Comparison of ENCODE assay signal across 14 cellular contexts in the genomic region with DNA sequence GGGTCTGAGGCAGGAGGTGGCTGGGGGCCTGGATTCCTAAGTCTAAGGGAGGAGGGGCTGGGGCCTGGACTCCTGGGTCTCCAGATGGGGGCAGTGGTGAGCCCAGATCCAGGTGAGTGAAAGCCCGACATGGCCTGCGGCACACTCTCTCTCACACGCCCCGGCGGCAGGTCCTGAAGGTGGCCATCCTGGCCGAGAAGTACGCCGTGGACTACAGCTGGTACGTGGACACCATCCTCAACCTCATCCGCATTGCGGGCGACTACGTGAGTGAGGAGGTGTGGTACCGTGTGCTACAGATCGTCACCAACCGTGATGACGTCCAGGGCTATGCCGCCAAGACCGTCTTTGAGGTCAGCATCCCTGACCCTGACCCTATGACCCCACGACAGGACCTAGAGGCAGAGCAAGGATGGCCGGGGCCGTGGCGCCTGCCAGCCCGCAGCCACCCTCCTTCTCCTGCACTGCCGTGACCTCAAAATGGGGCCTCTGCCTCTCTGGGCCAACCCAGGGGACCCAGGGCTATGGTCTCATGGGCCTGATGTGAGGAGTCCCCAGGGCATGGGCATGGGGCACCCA. TPM values are rescaled to one million over a fixed set of nuclear protein-coding genes. Genes with fewer than 3 reads are reported as not detected.
DNase-seq lines count a peak whose midpoint lies in the region; ATAC-seq and TF ChIP-seq lines count a peak whose summit lies in the region.
"Had no signal": no experiment of that assay in that cellular context is flagged by ENCODE, and none has a peak within 500 bp of the region (broad histone marks: within the 10 kb centered on the region; RNA-seq: fewer than 3 reads in every experiment).

No MANE protein-coding gene starts in this region.

- H3K4me1 ChIP-seq in DOHH2 (ENCODE audit: control insufficient read depth, low read length): no peaks in the 10 kb centered on the region
- H3K4me1 ChIP-seq in OCI-LY3 (ENCODE audit: low read length): no peaks in the 10 kb centered on the region
- H3K4me1 ChIP-seq in colonic mucosa: no peaks in the 10 kb centered on the region
- H3K4me1 ChIP-seq: suprapubic skin had no signal

- H3F3A ChIP-seq in DOHH2 (ENCODE audit: control insufficient read depth, insufficient read depth): no peaks in the 10 kb centered on the region

- TF ChIP-seq CTCF in AG09309 (IDR thresholded peaks at IDR 0.05; ENCODE audit: control insufficient read depth, insufficient read depth, low read depth, low read length, missing control alignments) (peak; percentile 18), DOHH2 (IDR thresholded peaks at IDR 0.05; ENCODE audit: low read depth, low read length, poor library complexity, severe bottlenecking) (peak; percentile 60), OCI-LY3 (IDR thresholded peaks at IDR 0.05; ENCODE audit: low read depth, low read length) (peak; percentile 25), fibroblast of villous mesenchyme (IDR thresholded peaks at IDR 0.05; ENCODE audit: insufficient read depth, low read depth, low read length) (peak; percentile 6), colonic mucosa (IDR thresholded peaks at IDR 0.05) (no peak)

- H3K9me3 ChIP-seq in DOHH2 (ENCODE audit: control insufficient read depth, insufficient read depth, low read length) (no peaks in the 10 kb centered on the region), OCI-LY3 (ENCODE audit: insufficient read depth, low read length) (no peaks in the 10 kb centered on the region), colonic mucosa (no peaks in the 10 kb centered on the region)
- H3K9me3 ChIP-seq: suprapubic skin had no signal

- H3K79me2 ChIP-seq in DOHH2 (ENCODE audit: control insufficient read depth, low read length) (no peaks in the 10 kb centered on the region), OCI-LY3 (ENCODE audit: low read length) (no peaks in the 10 kb centered on the region)

- H3K4me2 ChIP-seq in DOHH2 (ENCODE audit: low read length): no peak overlapping the region
- no peak overlapping the region for H3K4me2 ChIP-seq in OCI-LY3 (ENCODE audit: low read length)

- no peak overlapping the region for H3K4me3 ChIP-seq in AG09309 (ENCODE audit: control insufficient read depth, low read depth, low read length)
- H3K4me3 ChIP-seq in DOHH2 (ENCODE audit: low read length): no peak overlapping the region
- H3K4me3 ChIP-seq in OCI-LY3 (ENCODE audit: low read length): no peak overlapping the region
- no peak overlapping the region for H3K4me3 ChIP-seq in fibroblast of villous mesenchyme (ENCODE audit: low read depth, low read length)
- no peak overlapping the region for H3K4me3 ChIP-seq in colonic mucosa
- H3K4me3 ChIP-seq: suprapubic skin had no signal

- DNase-seq in AG09309 (ENCODE audit: low read depth): no peak
- no peak for DNase-seq in fibroblast of villous mesenchyme (ENCODE audit: low read depth)
- no peak for DNase-seq in NOMO-1 (lab: John Stamatoyannopoulos, UW; ENCODE audit: unreplicated experiment in 2 of 2)
- no peak for DNase-seq in activated gamma-delta T cell (lab: John Stamatoyannopoulos, UW)
- DNase-seq in colonic mucosa: no peak
- DNase-seq: activated naive CD4-positive, alpha-beta T cell treated with Interleukin-2 at 50 U/mL for 16 hours; CD8-positive, alpha-beta memory T cell; foreskin melanocyte; NCI-H187 had no signal

- H3K27ac ChIP-seq in DOHH2 (ENCODE audit: low read depth, low read length) (no peak overlapping the region), OCI-LY3 (ENCODE audit: low read length) (no peak overlapping the region), colonic mucosa (no peak overlapping the region)
- H3K27ac ChIP-seq: suprapubic skin had no signal

- H4K20me1 ChIP-seq in DOHH2 (ENCODE audit: control insufficient read depth, insufficient read depth, low read depth, low read length): no peaks in the 10 kb centered on the region
- H4K20me1 ChIP-seq in OCI-LY3 (ENCODE audit: insufficient read depth, low read length): no peaks in the 10 kb centered on the region

- H3K9ac ChIP-seq in OCI-LY3 (ENCODE audit: low read length) (no peak overlapping the region), colonic mucosa (ENCODE audit: low read depth in 2 of 2, low read length in 2 of 2) (no peak overlapping the region)

- no peaks in the 10 kb centered on the region for H3K9me2 ChIP-seq in DOHH2 (replicated peaks; ENCODE audit: control insufficient read depth, low read length)

- H2AFZ ChIP-seq in OCI-LY3 (ENCODE audit: low read depth, low read length): no peak overlapping the region

- H3K36me3 ChIP-seq in DOHH2 (ENCODE audit: control insufficient read depth, low read length) (peaks cover 60% of the 10 kb centered on the region), OCI-LY3 (replicated peaks; ENCODE audit: low read depth, low read length) (peaks cover 31% of the 10 kb centered on the region), colonic mucosa (peaks cover 9% of the 10 kb centered on the region)

- H3K27me3 ChIP-seq in DOHH2 (ENCODE audit: control insufficient read depth, low read length): no peaks in the 10 kb centered on the region
- no peaks in the 10 kb centered on the region for H3K27me3 ChIP-seq in OCI-LY3 (ENCODE audit: low read depth, low read length)
- H3K27me3 ChIP-seq in colonic mucosa: no peaks in the 10 kb centered on the region
- H3K27me3 ChIP-seq: suprapubic skin had no signal

- ATAC-seq in GM18873 (IDR thresholded peaks at IDR 0.05; ENCODE audit: low FRiP score, unreplicated experiment): no peak
- ATAC-seq: sciatic nerve had no signal

- intact Hi-C loops in colonic mucosa (cut with DNase I): no loop called here

RNA-seq across cellular contexts. Expression of a gene that starts 13.2 kb away (rescaled TPM):
- 15.1 and 19.3 TPM in 2 replicates for total RNA-seq in fibroblast of villous mesenchyme
- total RNA-seq in colonic mucosa: 10 to 100 TPM in 1 of 2 donors, 1 to 10 TPM in 1; 7.4 to 14.9 TPM

RNA-seq across cellular contexts. Expression of a gene that starts 18.2 kb away (rescaled TPM):
- 21.6 and 21.9 TPM in 2 replicates for total RNA-seq in fibroblast of villous mesenchyme
- 10 to 100 TPM; 46.1 to 77.2 TPM for total RNA-seq in colonic mucosa

RNA-seq across cellular contexts. Expression of a gene that starts 33.1 kb away (rescaled TPM):
- total RNA-seq in fibroblast of villous mesenchyme (92.0 and 97.0 TPM in 2 replicates), colonic mucosa (10 to 100 TPM; 80.0 to 92.1 TPM)

RNA-seq across cellular contexts. Expression of a gene that starts 36.8 kb away (rescaled TPM):
- total RNA-seq in fibroblast of villous mesenchyme (0.43 TPM in 1 of 2 replicates, not detected in the other), colonic mucosa (not detected)

RNA-seq across cellular contexts. Expression of a gene that starts 51.1 kb away (rescaled TPM):
- 47.9 and 53.5 TPM in 2 replicates for total RNA-seq in fibroblast of villous mesenchyme
- total RNA-seq in colonic mucosa: 100 to 1,000 TPM; 109 to 128 TPM
